14 cellular contexts compared by ENCODE assay signal in genomic region chr6:125014157-125014957, GRCh38. TPM values are rescaled to one million over a fixed set of nuclear protein-coding genes. Genes with fewer than 3 reads are reported as not detected.
A peak's percentile ranks its signal among the peaks of the same experiment; 100 is the strongest.
DNase-seq lines count a peak whose midpoint lies in the region; ATAC-seq and TF ChIP-seq lines count a peak whose summit lies in the region.
"Had no signal": no experiment of that assay in that cellular context is flagged by ENCODE, and none has a peak within 500 bp of the region (broad histone marks: within the 10 kb centered on the region; RNA-seq: fewer than 3 reads in every experiment).

No MANE protein-coding gene starts in this region.

- H3K9me3 ChIP-seq in GM23248 (ENCODE audit: low read depth) (no peaks in the 10 kb centered on the region), H9 (ENCODE audit: control insufficient read depth, low read depth, low read length) (no peaks in the 10 kb centered on the region)
- H3K9me3 ChIP-seq: tibial nerve had no signal

- H3K23ac ChIP-seq in H9 (ENCODE audit: insufficient read length, low read depth, low read length) = no peak overlapping the region

- intact Hi-C loops in left ventricle myocardium superior (cut with micrococcal nuclease) = no loop called here

- no peaks in the 10 kb centered on the region; a peak in 1 of 7 replicates for H3K36me3 Mint-ChIP-seq in H9 (ENCODE audit: insufficient read depth in 1 of 3, low read depth in 3 of 3)

- no peak overlapping the region for H2BK15ac ChIP-seq in H9 (ENCODE audit: low read depth, low read length)

- H3K56ac ChIP-seq in H9 (ENCODE audit: insufficient read length, low read depth, low read length) = no peak overlapping the region

- peak; percentile 56 for DNase-seq in GM23248
- DNase-seq in SK-MEL-5 (ENCODE audit: low read depth, low spot score) = peak; percentile 26
- no peak for DNase-seq in left ventricle myocardium superior
- DNase-seq in activated gamma-delta T cell treated with Interleukin-2 at 50 U/mL for 16 hours = no peak
- no peak for DNase-seq in H9
- DNase-seq in NCI-H2196 treated with DMSO at 0.1 percent for 48 hours (lab: John Stamatoyannopoulos, UW; ENCODE audit: unreplicated experiment) = no peak
- no peak for DNase-seq in NK-92 (lab: John Stamatoyannopoulos, UW; ENCODE audit: unreplicated experiment)
- DNase-seq: activated CD4-positive, alpha-beta T cell treated with anti-CD3 and anti-CD28 coated beads, Interleukin-2, amount 10 ng/mL, durations not matched to agents 7 days and 5 days; anterior cingulate cortex; RPMI8226; stimulated activated CD4-positive, alpha-beta T cell treated with anti-CD3 and anti-CD28 coated beads, Interleukin-4, amount 100 ng/mL, for 1 hour had no signal

- no peak overlapping the region for H4K8ac ChIP-seq in H9 (replicated peaks; ENCODE audit: insufficient read length, low read depth, low read length)

- H3K23me2 ChIP-seq in H9 (ENCODE audit: insufficient read length, low read depth, low read length, poor library complexity, severe bottlenecking) = no peaks in the 10 kb centered on the region

- no peaks in the 10 kb centered on the region for H3K27me3 Mint-ChIP-seq in H9 (ENCODE audit: low read depth)

- H3K36me3 ChIP-seq in ACC112 (ENCODE audit: insufficient read depth, low read length) = peaks cover 8% of the 10 kb centered on the region
- no peaks in the 10 kb centered on the region for H3K36me3 ChIP-seq in GM23248 (ENCODE audit: low read depth)
- H3K36me3 ChIP-seq: tibial nerve had no signal

- H3K27ac Mint-ChIP-seq in H9 = no peak overlapping the region
- H3K27ac Mint-ChIP-seq: activated CD4-positive, alpha-beta T cell treated with anti-CD3 and anti-CD28 coated beads, Interleukin-2, amount 10 ng/mL, durations not matched to agents 7 days and 5 days had no signal

- H3F3A ChIP-seq in GM23248 (ENCODE audit: insufficient read depth) = peaks cover 20% of the 10 kb centered on the region

- H3K9me2 ChIP-seq in GM23248 (ENCODE audit: insufficient read depth) = no peaks in the 10 kb centered on the region

- H3K9ac ChIP-seq in GM23248 (peak overlapping the region; percentile 4; the same call in 1 of the 2 replicates), H9 (ENCODE audit: extremely low read depth, insufficient read length, low read length) (no peak overlapping the region)
- H3K9ac ChIP-seq: KMS-11 had no signal

- peaks cover 16 to 17% of the 10 kb centered on the region in 2 experiments for H3K4me1 Mint-ChIP-seq in H9

- H3K4me2 ChIP-seq in GM23248 (ENCODE audit: unreplicated experiment) (peak overlapping the region; percentile 12), H9 (ENCODE audit: insufficient read depth, insufficient read length, low read length) (no peak overlapping the region)
- H3K4me2 ChIP-seq: KMS-11 had no signal

- H2AK5ac ChIP-seq in H9 (ENCODE audit: insufficient read length, low read length) = no peak overlapping the region

- H3K79me2 ChIP-seq in ACC112 (ENCODE audit: control insufficient read depth, insufficient read depth, low read length, unreplicated experiment) (peaks cover 33% of the 10 kb centered on the region), GM23248 (ENCODE audit: insufficient read depth) (peaks cover 77% of the 10 kb centered on the region), H9 (ENCODE audit: insufficient read depth, low read length) (no peaks in the 10 kb centered on the region)

- H2AFZ ChIP-seq in ACC112 (ENCODE audit: low read length, unreplicated experiment) (no peak overlapping the region), GM23248 (peak overlapping the region; percentile 50), H9 (ENCODE audit: low read length) (no peak overlapping the region)

- no peak overlapping the region for H4K91ac ChIP-seq in H9 (ENCODE audit: insufficient read length, low read depth, low read length)

- no peak overlapping the region for H2BK120ac ChIP-seq in H9 (ENCODE audit: low read depth, low read length, poor library complexity, severe bottlenecking)

- H3K27me3 ChIP-seq in ACC112 (ENCODE audit: insufficient read depth, low read length) (no peaks in the 10 kb centered on the region), GM23248 (replicated peaks; ENCODE audit: insufficient read depth) (no peaks in the 10 kb centered on the region), H9 (ENCODE audit: insufficient read depth, low read length) (no peaks in the 10 kb centered on the region)
- H3K27me3 ChIP-seq: tibial nerve had no signal

- H4K5ac ChIP-seq in H9 (ENCODE audit: insufficient read length, low read depth, low read length) = no peak overlapping the region

- H3K4ac ChIP-seq in H9 (ENCODE audit: low read depth, low read length) = no peak overlapping the region

- no peak for TF ChIP-seq CTCF in H9 (conservative IDR thresholded peaks at IDR 0.05)

- H3K27ac ChIP-seq in ACC112 (ENCODE audit: low read depth, low read length) = peak overlapping the region; percentile 72
- H3K27ac ChIP-seq in GM23248 = peak overlapping the region; percentile 37
- H3K27ac ChIP-seq in H9 (ENCODE audit: insufficient read length, low read depth, low read length) = no peak overlapping the region
- H3K27ac ChIP-seq: KMS-11 had no signal

- H3K14ac ChIP-seq in H9 (ENCODE audit: insufficient read depth, low read length) = no peak overlapping the region

- WGBS in GM23248 (ENCODE audit: low coverage in 1 of 2, low lambda C conversion rate in 2 of 2, missing lambda C conversion rate in 2 of 2), 2 experiments = 6 to 7% methylated on average over 1 of the region's 1 CpG
- no CpG with 5 or more reads among the region's 1 CpG for WGBS in H9 (ENCODE audit: extremely low coverage, insufficient read length, low lambda C conversion rate)

- H2BK20ac ChIP-seq in H9 (ENCODE audit: low read depth, low read length, poor library complexity, severe bottlenecking) = no peak overlapping the region

- peaks cover 42% of the 10 kb centered on the region for H3K4me1 ChIP-seq in ACC112 (ENCODE audit: control insufficient read depth, insufficient read depth, low read length, unreplicated experiment)
- H3K4me1 ChIP-seq in GM23248 (ENCODE audit: insufficient read depth) = peaks cover 34% of the 10 kb centered on the region
- peaks cover 3% of the 10 kb centered on the region; the same call in 1 of the 2 replicates for H3K4me1 ChIP-seq in H9 (ENCODE audit: insufficient read depth, low read length)

- no peak overlapping the region for H2BK5ac ChIP-seq in H9 (ENCODE audit: insufficient read length, low read length)

- no peaks in the 10 kb centered on the region for H3K79me1 ChIP-seq in H9 (ENCODE audit: insufficient read depth, low read depth, low read length, poor library complexity, severe bottlenecking)

- H3K4me3 ChIP-seq in ACC112 (ENCODE audit: low read depth, low read length) = peak overlapping the region; percentile 22; the same call in 1 of the 2 replicates
- H3K4me3 ChIP-seq in GM23248 = 0 out of 2 replicates have a peak overlapping the region, but pooled peaks have one; percentile 3
- H3K4me3 ChIP-seq: tibial nerve had no signal

- no peaks in the 10 kb centered on the region for H3K9me3 Mint-ChIP-seq in H9
- H3K9me3 Mint-ChIP-seq: activated CD4-positive, alpha-beta T cell treated with anti-CD3 and anti-CD28 coated beads, Interleukin-2, amount 10 ng/mL, durations not matched to agents 7 days and 5 days had no signal

- no peak overlapping the region for H3T11ph ChIP-seq in H9 (ENCODE audit: low read length)

- H3K4me3 Mint-ChIP-seq in H9 = no peak overlapping the region
- H3K4me3 Mint-ChIP-seq: activated CD4-positive, alpha-beta T cell treated with anti-CD3 and anti-CD28 coated beads, Interleukin-2, amount 10 ng/mL, durations not matched to agents 7 days and 5 days had no signal

- H3K18ac ChIP-seq in H9 (ENCODE audit: insufficient read length, low read depth, low read length) = no peak overlapping the region

- no peak overlapping the region for H2BK12ac ChIP-seq in H9 (ENCODE audit: insufficient read length, low read depth, low read length)

- in situ Hi-C loops in GM23248 (cut with MboI) (no loop called here), SK-MEL-5 (cut with HindIII; ENCODE audit: low pct_unique_long_range_greater_than_20kb, low sequenced_read_pairs) (no loop called here)

- peak; percentile 57 for ATAC-seq in left ventricle myocardium superior

- no peaks in the 10 kb centered on the region for H4K20me1 ChIP-seq in GM23248 (ENCODE audit: insufficient read depth)
- no peaks in the 10 kb centered on the region for H4K20me1 ChIP-seq in H9 (ENCODE audit: control insufficient read depth, insufficient read depth, insufficient read length)

RNA-seq across cellular contexts. Expression of gene RNF217, which starts 52.1 kb away (rescaled TPM):
- 10.9 and 15.2 TPM in 2 replicates for total RNA-seq in GM23248 (2014; rRNA removed; shearing (Covaris generic))
- polyA plus RNA-seq in GM23248 (2016; fragmentation: Nextera tagmentation; extraction: Ambion mirVana) = 3.2 and 3.3 TPM in 2 replicates
- 11.0 and 13.0 TPM in 2 replicates for total RNA-seq in SK-MEL-5 (2014; rRNA removed; shearing (Covaris generic))
- 5.0 and 6.4 TPM in 2 replicates for polyA plus RNA-seq in SK-MEL-5 (2015; cell fraction: cytosol; rRNA removed)
- polyA plus RNA-seq in SK-MEL-5 (2015; cell fraction: nucleus; rRNA removed) = 48.3 and 71.9 TPM in 2 replicates
- total RNA-seq in left ventricle myocardium superior = 8.5 TPM
- 9.6 and 10.2 TPM in 2 replicates for total RNA-seq in H9 (2021)

Comparison
In these comparisons a context has a peak if more than half of its experiments do, and no peak if none do; other contexts are left out.
1. DNase-seq: peak in GM23248 (single experiment) and SK-MEL-5 (single experiment); none in left ventricle myocardium superior (single experiment), activated gamma-delta T cell treated with Interleukin-2 at 50 U/mL for 16 hours (single experiment), H9 (single experiment), NCI-H2196 treated with DMSO at 0.1 percent for 48 hours (single experiment) and NK-92 (single experiment).